Comparison of ENCODE assay signal across 8 cellular contexts in genomic region chr22:50731811-50732624, GRCh38. TPM values are rescaled to one million over a fixed set of nuclear protein-coding genes. Genes with fewer than 3 reads are reported as not detected.
DNase-seq lines count a peak whose midpoint lies in the region; ATAC-seq and TF ChIP-seq lines count a peak whose summit lies in the region.

No MANE protein-coding gene starts in this region.

- no peaks in the 10 kb centered on the region for H3K36me3 Mint-ChIP-seq in activated naive CD4-positive, alpha-beta T cell treated with anti-CD3 and anti-CD28 coated beads, Interleukin-2, amount 50 U/mL, for 72 hours

- POLR2A ChIA-PET in HCT116 (lab: Charles Lee) = no interaction called here
- POLR2A ChIA-PET in SK-N-SH (lab: Yijun Ruan, JAX) = no interaction called here

- DNase-seq in AG09319 (ENCODE audit: extremely low read depth, low read depth) = no peak
- DNase-seq in HCT116 (ENCODE audit: low read depth, low spot score) = peak; percentile 15
- DNase-seq in SK-N-SH = peak; percentile 86
- DNase-seq in activated naive CD4-positive, alpha-beta T cell treated with anti-CD3 and anti-CD28 coated beads, Interleukin-2, amount 50 U/mL, for 72 hours (ENCODE audit: low spot score in 2 of 2) = peak; percentile 52 to 60
- peak; percentile 69 for DNase-seq in cardiac septum (ENCODE audit: low spot score)
- DNase-seq in spleen = peak; percentile 79
- no peak for DNase-seq in NCI-H2029 treated with DMSO at 0.1 percent for 48 hours (lab: John Stamatoyannopoulos, UW)

- H3K9me3 Mint-ChIP-seq in activated naive CD4-positive, alpha-beta T cell treated with anti-CD3 and anti-CD28 coated beads, Interleukin-2, amount 50 U/mL, for 72 hours = no peaks in the 10 kb centered on the region

- no peak overlapping the region for H3K27ac Mint-ChIP-seq in activated naive CD4-positive, alpha-beta T cell treated with anti-CD3 and anti-CD28 coated beads, Interleukin-2, amount 50 U/mL, for 72 hours

- WGBS in SK-N-SH (ENCODE audit: low lambda C conversion rate) = 83% methylated on average over 17 of the region's 32 CpGs
- 64 to 81% (median 69%) methylated on average over 22 to 32 of the region's 32 CpGs for WGBS in spleen, 5 donors

- H2AFZ ChIP-seq in HCT116 (ENCODE audit: low read depth, low read length, poor library complexity, severe bottlenecking) = no peak overlapping the region
- no peak overlapping the region for H2AFZ ChIP-seq in SK-N-SH (ENCODE audit: low read depth)

- H3K9ac ChIP-seq in HCT116 (ENCODE audit: low read length) (peak overlapping the region; percentile 35), SK-N-SH (no peak overlapping the region)

- TF ChIP-seq POLR2A in HCT116 (IDR thresholded peaks at IDR 0.05; ENCODE audit: borderline replicate concordance, extremely low read depth, insufficient read depth, insufficient read length) (no peak), spleen (IDR thresholded peaks at IDR 0.05) (no peak)

- H3K9me2 ChIP-seq in HCT116 (ENCODE audit: insufficient read depth) = no peaks in the 10 kb centered on the region
- H3K9me2 ChIP-seq in SK-N-SH = no peaks in the 10 kb centered on the region

- TF ChIP-seq CTCF in AG09319 (IDR thresholded peaks at IDR 0.05; ENCODE audit: low read depth, low read length) (peak; percentile 85), HCT116 (IDR thresholded peaks at IDR 0.05 in 2 of 3, conservative IDR thresholded peaks at IDR 0.05 in 1 of 3; ENCODE audit: borderline replicate concordance in 1 of 3, insufficient read depth in 1 of 3, low read depth in 2 of 3, low read length in 2 of 3) (peak; percentile 74 to 96 (median 84); a peak in 5 of 6 replicates), SK-N-SH (IDR thresholded peaks at IDR 0.05) (peak; percentile 70), spleen (IDR thresholded peaks at IDR 0.05 in 8 of 11, conservative IDR thresholded peaks at IDR 0.05 in 3 of 11) (peak; percentile 41 to 73 (median 63))

- TF ChIP-seq RAD21 in HCT116 (IDR thresholded peaks at IDR 0.05; ENCODE audit: low read depth) (peak; percentile 90), SK-N-SH (IDR thresholded peaks at IDR 0.05; ENCODE audit: low read length) (peak; percentile 71)

- H3K9me3 ChIP-seq in HCT116 (ENCODE audit: control insufficient read depth in 1 of 2, insufficient read depth in 1 of 2, low read depth in 1 of 2, low read length in 2 of 2) (no peaks in the 10 kb centered on the region), SK-N-SH (no peaks in the 10 kb centered on the region), spleen (no peaks in the 10 kb centered on the region)

- no peaks in the 10 kb centered on the region for H4K20me1 ChIP-seq in HCT116 (ENCODE audit: insufficient read depth)
- H4K20me1 ChIP-seq in SK-N-SH (ENCODE audit: insufficient read depth) = no peaks in the 10 kb centered on the region

- RAD21 ChIA-PET in HCT116 (lab: Charles Lee; ENCODE audit: low non-redundant PET in 1 of 2, low total read pairs in 2 of 2, uncharacterized antibody in 2 of 2, unreplicated experiment in 2 of 2) = no interaction called here

- H3K4me3 ChIP-seq in HCT116 (replicated peaks in 1 of 2; ENCODE audit: low read depth in 1 of 2, low read length in 2 of 2) (no peak overlapping the region), SK-N-SH (ENCODE audit: low read depth in 2 of 2, low read length in 1 of 2) (no peak overlapping the region), spleen (no peak overlapping the region)

- ATAC-seq in HCT116 (peak; percentile 95), GM21360 (IDR thresholded peaks at IDR 0.05; ENCODE audit: unreplicated experiment) (no peak)
- ATAC-seq in activated naive CD4-positive, alpha-beta T cell treated with anti-CD3 and anti-CD28 coated beads, Interleukin-2, amount 50 U/mL, for 72 hours = peak; percentile 77 to 91

- intact Hi-C loops in HCT116 (cut with micrococcal nuclease) = no loop called here
- intact Hi-C loops in cardiac septum (cut with DNase I) = no loop called here
- intact Hi-C loops in spleen (cut with DNase I; ENCODE audit: low total_unique reads) = no loop called here

- TF ChIP-seq EP300 in SK-N-SH (IDR thresholded peaks at IDR 0.05; ENCODE audit: borderline replicate concordance in 1 of 2, low read depth in 1 of 2, low read length in 1 of 2) = no peak

- H3K4me1 ChIP-seq in HCT116 (ENCODE audit: control insufficient read depth in 1 of 2, insufficient read depth in 2 of 2, low read length in 2 of 2) (peaks cover 0 to 12% of the 10 kb centered on the region in 2 experiments; a peak in 2 of 4 replicates), SK-N-SH (ENCODE audit: control insufficient read depth in 1 of 2, insufficient read depth in 2 of 2, low read depth in 1 of 2, low read length in 1 of 2) (peaks cover 0 to 14% of the 10 kb centered on the region in 2 experiments; a peak in 1 of 4 replicates), spleen (peaks cover 0 to 54% (median 40%) of the 10 kb centered on the region in 6 donors)

- H3K4me2 ChIP-seq in HCT116 (ENCODE audit: low read length) = no peak overlapping the region
- no peak overlapping the region for H3K4me2 ChIP-seq in SK-N-SH

- H3K27me3 ChIP-seq in HCT116 (ENCODE audit: insufficient read depth, low read length) = no peaks in the 10 kb centered on the region
- H3K27me3 ChIP-seq in SK-N-SH (ENCODE audit: insufficient read depth) = no peaks in the 10 kb centered on the region
- peaks cover 0 to 20% (median 0%) of the 10 kb centered on the region in 7 donors for H3K27me3 ChIP-seq in spleen (replicated peaks in 1 of 7)

- peak overlapping the region; percentile 27; the same call in 1 of the 2 replicates for H3K27ac ChIP-seq in HCT116 (ENCODE audit: low read depth, low read length)
- H3K27ac ChIP-seq in SK-N-SH (ENCODE audit: low read depth in 2 of 2, low read length in 1 of 2) = no peak overlapping the region
- peak overlapping the region in 4 of 8 donors; percentile 10 to 49 (median 28) for H3K27ac ChIP-seq in spleen

- H3K79me2 ChIP-seq in HCT116 (ENCODE audit: insufficient read depth, low read length) = no peaks in the 10 kb centered on the region
- no peaks in the 10 kb centered on the region for H3K79me2 ChIP-seq in SK-N-SH (ENCODE audit: insufficient read depth)

- peaks cover 4% of the 10 kb centered on the region for H3F3A ChIP-seq in SK-N-SH (replicated peaks; ENCODE audit: insufficient read depth)

- BruUV-seq in HCT116 (replicated peaks; lab: Mats Ljungman, UMichigan) = no TSS peak

- H3K36me3 ChIP-seq in HCT116 (ENCODE audit: control insufficient read depth in 1 of 2, insufficient read depth in 2 of 2, low read length in 2 of 2) (no peaks in the 10 kb centered on the region; a peak in 1 of 4 replicates), SK-N-SH (replicated peaks in 1 of 2; ENCODE audit: control insufficient read depth in 1 of 2, insufficient read depth in 2 of 2, low read length in 1 of 2) (no peaks in the 10 kb centered on the region), spleen (peaks cover 0 to 44% (median 3%) of the 10 kb centered on the region in 6 donors)

- CTCF ChIA-PET in HCT116 (lab: Charles Lee) (no interaction called here), SK-N-SH (lab: Yijun Ruan, JAX) (interaction anchor here (0.9 to 2.0 kb wide), 11 partner anchors 10 to 93 kb away, joined by 3 to 10 read pairs (median 3); no protein-coding TSS in a partner anchor)

TF ChIP-seq in HCT116, 20 proteins besides CTCF, POLR2A, EP300 and RAD21 (continues in another document):
- peak; percentile 94 for TF ChIP-seq MAX (IDR thresholded peaks at IDR 0.05)

TF ChIP-seq in SK-N-SH, 30 proteins besides CTCF, POLR2A, EP300 and RAD21:
- TF ChIP-seq SMC3 (IDR thresholded peaks at IDR 0.05; ENCODE audit: low read depth, low read length) (peak; percentile 51), YY1 (IDR thresholded peaks at IDR 0.05; ENCODE audit: low read depth) (no peak), FOXJ3 (CRISPR knock-in tag; IDR thresholded peaks at IDR 0.05) (no peak), RFX5 (IDR thresholded peaks at IDR 0.05; ENCODE audit: low read length) (no peak), MAX (IDR thresholded peaks at IDR 0.05; ENCODE audit: low read depth) (peak; percentile 68), MXI1 (IDR thresholded peaks at IDR 0.05; ENCODE audit: low read depth, low read length) (peak; percentile 60; the same call in 1 of the 2 replicates)

RNA-seq across cellular contexts. Expression of gene ACR, which starts 6.0 kb away (rescaled TPM):
- total RNA-seq in HCT116 (2021; ENCODE audit: unreplicated experiment) (1.5 TPM), cardiac septum (0.40 TPM), spleen (10 to 100 TPM in 1 of 7 donors, 1 to 10 TPM in 5, under 1 TPM in 1; 0.88 to 12.5 (median 2.3) TPM)
- polyA plus RNA-seq in HCT116 (2012) = 1.1 and 1.2 TPM in 2 replicates
- polyA plus RNA-seq in SK-N-SH (2012; rRNA removed) (0.08 and 0.15 TPM in 2 replicates), spleen (1 to 10 TPM in 1 of 3 donors, under 1 TPM in 2; 0.21 to 1.2 (median 0.67) TPM)
- polyA plus RNA-seq in SK-N-SH (2012; cell fraction: cytosol; rRNA removed) = 0.07 TPM in 1 of 2 replicates, not detected in the other
- 0.41 and 0.42 TPM in 2 replicates for polyA plus RNA-seq in SK-N-SH (2012; cell fraction: nucleus; rRNA removed)
- not detected for total RNA-seq in activated naive CD4-positive, alpha-beta T cell treated with anti-CD3 and anti-CD28 coated beads, Interleukin-2, amount 50 U/mL, for 72 hours

RNA-seq across cellular contexts. Expression of gene RABL2B, which starts 51.4 kb away (rescaled TPM):
- total RNA-seq in HCT116 (2021; ENCODE audit: unreplicated experiment) = 36.7 TPM
- polyA plus RNA-seq in HCT116 (2012) = 23.5 and 23.7 TPM in 2 replicates
- polyA plus RNA-seq in SK-N-SH (2012; rRNA removed) = 61.7 and 72.9 TPM in 2 replicates
- 45.2 and 47.8 TPM in 2 replicates for polyA plus RNA-seq in SK-N-SH (2012; cell fraction: cytosol; rRNA removed)
- polyA plus RNA-seq in SK-N-SH (2012; cell fraction: nucleus; rRNA removed) = 184 and 246 TPM in 2 replicates
- total RNA-seq in activated naive CD4-positive, alpha-beta T cell treated with anti-CD3 and anti-CD28 coated beads, Interleukin-2, amount 50 U/mL, for 72 hours = 10 to 100 TPM in 1 of 2 donors, 1 to 10 TPM in 1; 7.2 to 22.6 TPM
- total RNA-seq in cardiac septum = 9.2 TPM
- total RNA-seq in spleen = 10 to 100 TPM; 17.1 to 46.9 (median 20.7) TPM
- polyA plus RNA-seq in spleen = 10 to 100 TPM; 14.5 to 21.4 (median 14.9) TPM

RNA-seq across cellular contexts. Expression of gene SHANK3, which starts 59.4 kb away (rescaled TPM):
- total RNA-seq in HCT116 (2021; ENCODE audit: unreplicated experiment) (16.0 TPM), cardiac septum (25.9 TPM), spleen (100 to 1,000 TPM in 3 of 7 donors, 10 to 100 TPM in 4; 55.5 to 264 (median 89.1) TPM)
- 7.2 and 7.3 TPM in 2 replicates for polyA plus RNA-seq in HCT116 (2012)
- polyA plus RNA-seq in SK-N-SH (2012; rRNA removed) (0.88 and 1.5 TPM in 2 replicates), spleen (100 to 1,000 TPM in 1 of 3 donors, 10 to 100 TPM in 1, 1 to 10 TPM in 1; 9.9 to 112 (median 31.8) TPM)
- polyA plus RNA-seq in SK-N-SH (2012; cell fraction: cytosol; rRNA removed) = 0.62 and 1.1 TPM in 2 replicates
- polyA plus RNA-seq in SK-N-SH (2012; cell fraction: nucleus; rRNA removed) = 4.6 and 4.7 TPM in 2 replicates
- total RNA-seq in activated naive CD4-positive, alpha-beta T cell treated with anti-CD3 and anti-CD28 coated beads, Interleukin-2, amount 50 U/mL, for 72 hours = under 1 TPM in 1 of 2 donors, not detected in 1; 0.66 TPM

Comparison
In these comparisons a context has a peak if more than half of its experiments do, and no peak if none do; other contexts are left out.
1. DNase-seq: peak in HCT116 (single experiment), SK-N-SH (single experiment), activated naive CD4-positive, alpha-beta T cell treated with anti-CD3 and anti-CD28 coated beads, Interleukin-2, amount 50 U/mL, for 72 hours (2 of 2), cardiac septum (single experiment) and spleen (single experiment); none in AG09319 (single experiment) and NCI-H2029 treated with DMSO at 0.1 percent for 48 hours (single experiment).
2. RNA of gene SHANK3, which starts 59.4 kb away (total RNA-seq): 55.5 to 264 TPM in spleen, 25.9 TPM in cardiac septum (single experiment) and 16.0 TPM in HCT116 (single experiment); 0.66 TPM in activated naive CD4-positive, alpha-beta T cell treated with anti-CD3 and anti-CD28 coated beads, Interleukin-2, amount 50 U/mL, for 72 hours; every median in the first group is over 10 times any median in the second.
3. Peak in every context shown above with its lines, with median percentiles within 50 percentile points of each other: CTCF ChIP-seq.